Comparison of ENCODE assay signal across 12 cellular contexts in the genomic region with DNA sequence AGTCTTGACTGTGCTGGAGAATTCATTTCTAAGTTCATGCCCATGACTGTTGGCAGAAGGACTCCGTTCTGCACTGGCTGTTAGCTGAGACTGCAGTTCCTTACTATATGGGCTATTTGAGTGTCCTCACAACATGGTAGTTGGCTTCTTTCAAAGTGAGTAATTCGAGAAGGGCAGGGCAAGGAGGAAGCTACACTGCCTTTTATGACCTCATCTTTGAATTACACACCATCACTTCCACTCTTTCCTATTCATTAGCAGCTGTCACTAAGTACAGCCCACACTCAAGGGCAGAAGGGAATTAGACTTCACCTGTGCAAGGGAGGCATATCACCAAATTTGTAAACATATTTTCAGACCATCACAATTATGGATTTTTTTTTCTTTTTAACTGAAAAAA. TPM values are rescaled to one million over a fixed set of nuclear protein-coding genes. Genes with fewer than 3 reads are reported as not detected.
DNase-seq lines count a peak whose midpoint lies in the region; ATAC-seq, FAIRE-seq and TF ChIP-seq lines count a peak whose summit lies in the region.
"Had no signal": no experiment of that assay in that cellular context is flagged by ENCODE, and none has a peak within 500 bp of the region (broad histone marks: within the 10 kb centered on the region; RNA-seq: fewer than 3 reads in every experiment).

No MANE protein-coding gene starts in this region.

- BruUV-seq in MCF 10A (replicated peaks; lab: Mats Ljungman, UMichigan) = no TSS peak

- no peak overlapping the region for H3K27ac ChIP-seq in breast epithelium
- H3K27ac ChIP-seq in upper lobe of right lung = no peak overlapping the region
- H3K27ac ChIP-seq: dorsolateral prefrontal cortex had no signal

- no peaks in the 10 kb centered on the region for H3K27me3 Mint-ChIP-seq in MCF 10A (ENCODE audit: insufficient read depth, unreplicated experiment)
- H3K27me3 Mint-ChIP-seq: activated naive CD8-positive, alpha-beta T cell had no signal

- H3K9me3 Mint-ChIP-seq in MCF 10A (ENCODE audit: unreplicated experiment) = no peaks in the 10 kb centered on the region

- H3K4me3 Mint-ChIP-seq in MCF 10A (ENCODE audit: unreplicated experiment) = no peak overlapping the region
- H3K4me3 Mint-ChIP-seq: activated CD8-positive, alpha-beta T cell treated with anti-CD3 and anti-CD28 coated beads, Interleukin-2, amount 10 ng/mL, durations not matched to agents 7 days and 5 days; activated naive CD8-positive, alpha-beta T cell had no signal

- TF ChIP-seq POLR2A in breast epithelium (IDR thresholded peaks at IDR 0.05) = no peak

- H3K36me3 ChIP-seq in breast epithelium (no peaks in the 10 kb centered on the region), bronchial epithelial cell (ENCODE audit: control insufficient read depth, insufficient read depth, low read length) (no peaks in the 10 kb centered on the region), upper lobe of right lung (no peaks in the 10 kb centered on the region)

- no peaks in the 10 kb centered on the region for H3K36me3 Mint-ChIP-seq in MCF 10A (ENCODE audit: insufficient read depth, unreplicated experiment)
- H3K36me3 Mint-ChIP-seq: activated naive CD8-positive, alpha-beta T cell had no signal

- intact Hi-C loops in MCF 10A (cut with micrococcal nuclease) (no loop called here), breast epithelium (cut with DNase I; ENCODE audit: low total_unique reads) (no loop called here), upper lobe of right lung (cut with DNase I) (no loop called here)

- H3K4me1 ChIP-seq in breast epithelium = no peaks in the 10 kb centered on the region
- H3K4me1 ChIP-seq in upper lobe of right lung = no peaks in the 10 kb centered on the region

- POLR2A ChIA-PET in MCF 10A (lab: Yijun Ruan, JAX) = interaction anchor here (0.6 kb wide), 1 partner anchor 143 kb away, joined by 3 read pairs; no protein-coding TSS in a partner anchor

- FAIRE-seq in bronchial epithelial cell (lab: Jason Lieb, UNC) = no peak

- H3K4me1 Mint-ChIP-seq in MCF 10A (ENCODE audit: insufficient read depth, unreplicated experiment) = peaks cover 5% of the 10 kb centered on the region

- no peak overlapping the region for H3K27ac Mint-ChIP-seq in MCF 10A (ENCODE audit: low read depth, unreplicated experiment)
- H3K27ac Mint-ChIP-seq: activated CD8-positive, alpha-beta T cell treated with anti-CD3 and anti-CD28 coated beads, Interleukin-2, amount 10 ng/mL, durations not matched to agents 7 days and 5 days; activated naive CD8-positive, alpha-beta T cell had no signal

- peak; percentile 59 for ATAC-seq in upper lobe of right lung
- no peak for ATAC-seq in HG02885 (IDR thresholded peaks at IDR 0.05; ENCODE audit: poor library complexity, unreplicated experiment)
- ATAC-seq: activated CD8-positive, alpha-beta T cell treated with anti-CD3 and anti-CD28 coated beads, Interleukin-2, amount 10 ng/mL, durations not matched to agents 7 days and 5 days had no signal

- H3K4me3 ChIP-seq in breast epithelium (no peak overlapping the region), bronchial epithelial cell (ENCODE audit: low read depth, low read length) (no peak overlapping the region), upper lobe of right lung (no peak overlapping the region)
- H3K4me3 ChIP-seq: dorsolateral prefrontal cortex had no signal

- TF ChIP-seq CTCF in MCF 10A (IDR thresholded peaks at IDR 0.05; ENCODE audit: unreplicated experiment) (no peak), breast epithelium (IDR thresholded peaks at IDR 0.05) (no peak), bronchial epithelial cell (IDR thresholded peaks at IDR 0.05; ENCODE audit: insufficient read depth, low read length, severe bottlenecking) (no peak), upper lobe of right lung (IDR thresholded peaks at IDR 0.05) (no peak)

- CTCF ChIA-PET in MCF 10A (lab: Yijun Ruan, JAX) = no interaction called here

- DNase-seq in MCF 10A (ENCODE audit: unreplicated experiment) (peak; percentile 26), breast epithelium (ENCODE audit: low spot score in 2 of 2) (no peak), NCI-H2196 (lab: John Stamatoyannopoulos, UW; ENCODE audit: unreplicated experiment) (peak; percentile 48), bronchial epithelial cell (ENCODE audit: low read depth) (peak; percentile 86), upper lobe of right lung (no peak), NCI-H774 (lab: John Stamatoyannopoulos, UW) (no peak), NCI-H2227 (lab: John Stamatoyannopoulos, UW; ENCODE audit: unreplicated experiment) (no peak)
- DNase-seq: activated CD8-positive, alpha-beta T cell treated with anti-CD3 and anti-CD28 coated beads, Interleukin-2, amount 10 ng/mL, durations not matched to agents 7 days and 5 days; dorsolateral prefrontal cortex; NCI-H526 treated with DMSO at 0.1 percent for 48 hours had no signal

- H3K27me3 ChIP-seq in breast epithelium (no peaks in the 10 kb centered on the region), bronchial epithelial cell (ENCODE audit: control insufficient read depth, insufficient read depth, low read length) (no peaks in the 10 kb centered on the region), upper lobe of right lung (no peaks in the 10 kb centered on the region)
- H3K27me3 ChIP-seq: dorsolateral prefrontal cortex had no signal

- H3K9me3 ChIP-seq in breast epithelium (no peaks in the 10 kb centered on the region), upper lobe of right lung (no peaks in the 10 kb centered on the region)

RNA-seq across cellular contexts. Expression of a gene that starts 55.9 kb away (rescaled TPM):
- 146 and 200 TPM in 2 replicates for total RNA-seq in MCF 10A (2022)
- total RNA-seq in breast epithelium = 100 to 1,000 TPM in 2 of 3 donors, 10 to 100 TPM in 1; 92.5 to 274 (median 229) TPM
- total RNA-seq in bronchial epithelial cell = 99.8 and 102 TPM in 2 replicates
- 1,593 TPM for total RNA-seq in upper lobe of right lung

Comparison
In these comparisons a context has a peak if more than half of its experiments do, and no peak if none do; other contexts are left out.
1. DNase-seq: peak in MCF 10A (single experiment), NCI-H2196 (single experiment) and bronchial epithelial cell (single experiment); none in breast epithelium (0 of 2), upper lobe of right lung (single experiment), NCI-H774 (single experiment) and NCI-H2227 (single experiment).